ENCODE assay signal across 1 cellular context in the genomic region with DNA sequence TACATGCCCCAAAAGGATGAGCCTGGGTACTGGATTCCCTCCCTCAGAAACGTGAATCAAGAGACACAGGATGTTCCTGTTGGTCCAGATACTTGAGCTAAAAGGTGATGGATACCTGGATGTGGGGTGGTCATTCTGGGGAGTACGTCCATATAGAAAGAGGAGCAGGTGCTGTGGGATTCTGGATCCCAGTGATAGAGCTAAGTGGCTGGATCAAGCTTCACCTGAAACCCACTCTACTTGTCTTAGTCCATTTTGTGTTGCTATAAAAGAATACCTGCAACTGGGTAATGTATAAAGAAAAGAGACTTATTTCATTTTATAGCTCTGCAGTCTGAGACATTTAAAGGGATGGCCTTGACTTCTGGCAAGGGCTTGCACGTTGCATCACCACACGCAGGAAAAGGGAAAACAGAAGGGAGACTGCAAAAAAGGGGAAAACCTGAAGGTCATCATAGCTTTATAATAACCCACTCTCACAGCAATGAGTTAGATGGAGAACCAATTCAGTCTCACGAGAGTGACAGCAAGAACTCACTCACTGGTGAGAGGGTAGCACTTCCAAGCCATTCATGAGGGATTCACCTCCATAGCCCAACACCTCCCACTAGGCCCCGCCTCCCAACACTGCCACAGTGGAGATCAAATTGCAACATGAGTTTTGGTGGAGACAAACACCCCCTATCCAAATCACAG.
TF ChIP-seq lines count a peak whose summit lies in the region.

No MANE protein-coding gene starts in this region.

TF ChIP-seq in WTC11, 78 proteins besides CTCF, POLR2A, EP300 and RAD21 (continued from another document):
- TF ChIP-seq, protein P1, sequence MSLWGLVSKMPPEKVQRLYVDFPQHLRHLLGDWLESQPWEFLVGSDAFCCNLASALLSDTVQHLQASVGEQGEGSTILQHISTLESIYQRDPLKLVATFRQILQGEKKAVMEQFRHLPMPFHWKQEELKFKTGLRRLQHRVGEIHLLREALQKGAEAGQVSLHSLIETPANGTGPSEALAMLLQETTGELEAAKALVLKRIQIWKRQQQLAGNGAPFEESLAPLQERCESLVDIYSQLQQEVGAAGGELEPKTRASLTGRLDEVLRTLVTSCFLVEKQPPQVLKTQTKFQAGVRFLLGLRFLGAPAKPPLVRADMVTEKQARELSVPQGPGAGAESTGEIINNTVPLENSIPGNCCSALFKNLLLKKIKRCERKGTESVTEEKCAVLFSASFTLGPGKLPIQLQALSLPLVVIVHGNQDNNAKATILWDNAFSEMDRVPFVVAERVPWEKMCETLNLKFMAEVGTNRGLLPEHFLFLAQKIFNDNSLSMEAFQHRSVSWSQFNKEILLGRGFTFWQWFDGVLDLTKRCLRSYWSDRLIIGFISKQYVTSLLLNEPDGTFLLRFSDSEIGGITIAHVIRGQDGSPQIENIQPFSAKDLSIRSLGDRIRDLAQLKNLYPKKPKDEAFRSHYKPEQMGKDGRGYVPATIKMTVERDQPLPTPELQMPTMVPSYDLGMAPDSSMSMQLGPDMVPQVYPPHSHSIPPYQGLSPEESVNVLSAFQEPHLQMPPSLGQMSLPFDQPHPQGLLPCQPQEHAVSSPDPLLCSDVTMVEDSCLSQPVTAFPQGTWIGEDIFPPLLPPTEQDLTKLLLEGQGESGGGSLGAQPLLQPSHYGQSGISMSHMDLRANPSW (CRISPR knock-in tag; conservative IDR thresholded peaks at IDR 0.05; ENCODE audit: low read depth): no peak
- TF ChIP-seq ZNF263 (CRISPR knock-in tag; IDR thresholded peaks at IDR 0.05; ENCODE audit: low read depth) (no peak), ATF2 (CRISPR knock-in tag; IDR thresholded peaks at IDR 0.05; ENCODE audit: borderline replicate concordance, low read depth) (no peak), FOXP1 (CRISPR knock-in tag; IDR thresholded peaks at IDR 0.05; ENCODE audit: borderline replicate concordance) (no peak), TEAD4 (CRISPR knock-in tag; IDR thresholded peaks at IDR 0.05) (no peak), GRHL2 (CRISPR knock-in tag; IDR thresholded peaks at IDR 0.05; ENCODE audit: insufficient replicate concordance, severe bottlenecking) (no peak), NR2C2 (CRISPR knock-in tag; IDR thresholded peaks at IDR 0.05) (no peak), KAT7 (CRISPR knock-in tag; IDR thresholded peaks at IDR 0.05; ENCODE audit: borderline replicate concordance) (no peak), ZNF396 (CRISPR knock-in tag; IDR thresholded peaks at IDR 0.05; ENCODE audit: borderline replicate concordance) (no peak), NR3C1 (CRISPR knock-in tag; conservative IDR thresholded peaks at IDR 0.05; ENCODE audit: low read depth) (no peak)
- TF ChIP-seq, protein P2, sequence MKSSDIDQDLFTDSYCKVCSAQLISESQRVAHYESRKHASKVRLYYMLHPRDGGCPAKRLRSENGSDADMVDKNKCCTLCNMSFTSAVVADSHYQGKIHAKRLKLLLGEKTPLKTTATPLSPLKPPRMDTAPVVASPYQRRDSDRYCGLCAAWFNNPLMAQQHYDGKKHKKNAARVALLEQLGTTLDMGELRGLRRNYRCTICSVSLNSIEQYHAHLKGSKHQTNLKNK (CRISPR knock-in tag; IDR thresholded peaks at IDR 0.05): no peak
